ENCODE assay signal across 19 cellular contexts in the genomic region with DNA sequence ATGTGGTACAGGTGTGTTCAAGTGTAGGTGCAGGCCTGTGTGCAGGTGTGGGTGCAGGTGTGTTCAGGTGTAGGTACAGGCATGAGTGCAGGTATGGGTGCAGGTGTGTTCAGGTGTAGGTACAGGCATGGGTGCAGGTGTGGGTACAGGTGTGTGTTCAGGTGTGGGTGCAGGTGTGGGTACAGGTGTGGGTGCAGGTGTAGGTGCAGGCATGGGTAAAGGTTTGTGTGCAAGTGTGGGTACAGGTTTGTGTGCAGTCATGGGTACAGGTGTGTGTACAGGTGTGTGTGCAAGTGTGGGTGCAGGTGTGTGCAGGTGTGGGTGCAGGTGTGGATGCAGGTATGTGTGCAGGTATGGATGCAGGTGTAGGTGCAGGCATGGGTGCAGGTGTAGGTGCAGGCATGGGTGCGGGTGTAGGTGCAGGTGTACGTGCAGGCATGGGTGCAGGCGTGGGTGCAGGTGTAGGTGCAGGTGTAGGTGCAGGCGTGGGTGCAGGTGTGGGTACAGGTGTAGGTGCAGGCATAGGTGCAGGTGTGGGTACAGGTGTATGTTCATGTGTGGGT.
"Had no signal": no experiment of that assay in that cellular context is flagged by ENCODE, and none has a peak within 500 bp of the region (broad histone marks: within the 10 kb centered on the region; RNA-seq: fewer than 3 reads in every experiment).

No MANE protein-coding gene starts in this region.

- H3K4me3 Mint-ChIP-seq: activated CD4-positive, alpha-beta memory T cell treated with anti-CD3 and anti-CD28 coated beads, Interleukin-2, amount 10 ng/mL, durations not matched to agents 7 days and 5 days; activated CD8-positive, alpha-beta memory T cell treated with anti-CD3 and anti-CD28 coated beads, Interleukin-2, amount 10 ng/mL, durations not matched to agents 7 days and 5 days; activated naive CD8-positive, alpha-beta T cell treated with anti-CD3 and anti-CD28 coated beads for 36 hours; nephron progenitor cell; stimulated activated naive CD8-positive, alpha-beta T cell treated with anti-CD3 and anti-CD28 coated beads, Interleukin-15, amount 100 ng/mL, for 72 hours; T-helper 2 cell treated with Interferon-gamma antibody and Interleukin-4, amounts not matched to agents 5 μg/mL and 100 μg/mL, for 36 hours; WTC11 had no signal

- H3K27me3 Mint-ChIP-seq: activated CD4-positive, alpha-beta memory T cell treated with anti-CD3 and anti-CD28 coated beads, Interleukin-2, amount 10 ng/mL, durations not matched to agents 7 days and 5 days; activated CD8-positive, alpha-beta memory T cell treated with anti-CD3 and anti-CD28 coated beads, Interleukin-2, amount 10 ng/mL, durations not matched to agents 7 days and 5 days; activated naive CD8-positive, alpha-beta T cell treated with anti-CD3 and anti-CD28 coated beads for 36 hours; progenitor cell of endocrine pancreas had no signal

- H3K4me1 Mint-ChIP-seq: activated CD4-positive, alpha-beta memory T cell treated with anti-CD3 and anti-CD28 coated beads, Interleukin-2, amount 10 ng/mL, durations not matched to agents 7 days and 5 days; activated CD8-positive, alpha-beta memory T cell treated with anti-CD3 and anti-CD28 coated beads, Interleukin-2, amount 10 ng/mL, durations not matched to agents 7 days and 5 days; activated naive CD8-positive, alpha-beta T cell treated with anti-CD3 and anti-CD28 coated beads for 36 hours had no signal

- H3K27ac Mint-ChIP-seq: activated CD4-positive, alpha-beta memory T cell treated with anti-CD3 and anti-CD28 coated beads, Interleukin-2, amount 10 ng/mL, durations not matched to agents 7 days and 5 days; activated CD8-positive, alpha-beta memory T cell treated with anti-CD3 and anti-CD28 coated beads, Interleukin-2, amount 10 ng/mL, durations not matched to agents 7 days and 5 days; activated naive CD8-positive, alpha-beta T cell treated with anti-CD3 and anti-CD28 coated beads for 36 hours; nephron progenitor cell; progenitor cell of endocrine pancreas; stimulated activated naive CD8-positive, alpha-beta T cell treated with anti-CD3 and anti-CD28 coated beads, Interleukin-15, amount 100 ng/mL, for 72 hours; T-helper 2 cell treated with Interferon-gamma antibody and Interleukin-4, amounts not matched to agents 5 μg/mL and 100 μg/mL, for 36 hours had no signal

- H3K9me3 Mint-ChIP-seq: activated CD4-positive, alpha-beta memory T cell treated with anti-CD3 and anti-CD28 coated beads, Interleukin-2, amount 10 ng/mL, durations not matched to agents 7 days and 5 days; activated naive CD8-positive, alpha-beta T cell treated with anti-CD3 and anti-CD28 coated beads for 36 hours; nephron progenitor cell; T-helper 2 cell treated with Interferon-gamma antibody and Interleukin-4, amounts not matched to agents 5 μg/mL and 100 μg/mL, for 36 hours; WTC11 had no signal

- H3K4me3 ChIP-seq: esophagus squamous epithelium, right atrium auricular region, upper lobe of left lung had no signal

- H3K9me3 ChIP-seq: esophagus squamous epithelium, right atrium auricular region, upper lobe of left lung had no signal

- H3K27me3 ChIP-seq: esophagus squamous epithelium, right atrium auricular region, upper lobe of left lung had no signal

- ATAC-seq: activated CD8-positive, alpha-beta memory T cell treated with anti-CD3 and anti-CD28 coated beads, Interleukin-2, amount 10 ng/mL, durations not matched to agents 7 days and 5 days; stimulated activated naive CD8-positive, alpha-beta T cell treated with anti-CD3 and anti-CD28 coated beads, Interleukin-15, amount 100 ng/mL, for 72 hours; WTC11 had no signal

- H3K36me3 Mint-ChIP-seq: activated CD8-positive, alpha-beta memory T cell treated with anti-CD3 and anti-CD28 coated beads, Interleukin-2, amount 10 ng/mL, durations not matched to agents 7 days and 5 days; activated naive CD8-positive, alpha-beta T cell treated with anti-CD3 and anti-CD28 coated beads for 36 hours; WTC11 had no signal

- DNase-seq: activated CD4-positive, alpha-beta memory T cell treated with anti-CD3 and anti-CD28 coated beads, Interleukin-2, amount 10 ng/mL, durations not matched to agents 7 days and 5 days; activated CD4-positive, alpha-beta T cell treated with anti-CD3 and anti-CD28 coated beads for 48 hours; activated CD8-positive, alpha-beta memory T cell treated with anti-CD3 and anti-CD28 coated beads, Interleukin-2, amount 10 ng/mL, durations not matched to agents 7 days and 5 days; activated naive CD8-positive, alpha-beta T cell treated with anti-CD3 and anti-CD28 coated beads for 36 hours; amniotic stem cell; effector memory CD4-positive, alpha-beta T cell; esophagus squamous epithelium; foreskin fibroblast; hippocampal formation; nephron progenitor cell; small intestine; stimulated activated CD4-positive, alpha-beta T cell treated with anti-CD3 and anti-CD28 coated beads, Interleukin-15, amount 100 ng/mL, for 24 hours; stimulated activated CD4-positive, alpha-beta T cell treated with anti-CD3 and anti-CD28 coated beads, Interleukin-2, amount 100 ng/mL, for 48 hours; stimulated activated naive CD8-positive, alpha-beta T cell treated with anti-CD3 and anti-CD28 coated beads, Interleukin-15, amount 100 ng/mL, for 72 hours had no signal

- H3K27ac ChIP-seq: esophagus squamous epithelium, right atrium auricular region, upper lobe of left lung had no signal
